ENCODE assay signal across 15 cellular contexts in the genomic region with DNA sequence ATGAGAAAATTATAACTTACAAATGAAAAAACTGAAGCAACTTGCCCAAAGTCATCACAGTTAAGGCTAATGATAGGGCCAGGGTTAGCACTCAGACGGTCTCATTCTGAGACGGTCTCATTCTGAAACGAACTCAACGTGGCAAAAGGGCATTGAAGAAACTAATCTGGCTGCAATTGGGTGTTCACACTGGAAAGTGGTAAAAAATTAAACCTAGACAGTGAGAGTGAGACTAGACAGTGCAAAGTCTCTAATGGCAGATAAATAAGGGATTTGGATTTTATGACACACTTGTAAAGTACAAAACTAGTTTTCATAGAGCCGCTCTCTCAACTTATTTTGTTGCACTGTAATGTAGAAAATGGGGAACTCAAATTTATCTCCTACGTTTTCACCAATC. TPM values are rescaled to one million over a fixed set of nuclear protein-coding genes. Genes with fewer than 3 reads are reported as not detected.
DNase-seq lines count a peak whose midpoint lies in the region; ATAC-seq and TF ChIP-seq lines count a peak whose summit lies in the region.
"Had no signal": no experiment of that assay in that cellular context is flagged by ENCODE, and none has a peak within 500 bp of the region (broad histone marks: within the 10 kb centered on the region; RNA-seq: fewer than 3 reads in every experiment).

No MANE protein-coding gene starts in this region.

- peak overlapping the region; percentile 60 for H3K27ac Mint-ChIP-seq in activated T-cell treated with anti-CD3 and anti-CD28 coated beads, Interleukin-2, amount 50 U/mL, for 72 hours
- H3K27ac Mint-ChIP-seq in WTC11 = peak overlapping the region; percentile 81
- H3K27ac Mint-ChIP-seq: CD4-positive, alpha-beta memory T cell had no signal

- CTCF ChIA-PET in WTC11 (lab: Charles Lee) = interaction anchor here (0.6 kb wide), 2 partner anchors 34 to 105 kb away, joined by 4 read pairs; no protein-coding TSS in a partner anchor

- no peaks in the 10 kb centered on the region for H3K9me3 ChIP-seq in mucosa of descending colon
- H3K9me3 ChIP-seq in left ventricle myocardium inferior (replicated peaks) = no peaks in the 10 kb centered on the region
- H3K9me3 ChIP-seq: BLaER1 had no signal

- intact Hi-C loops in left colon (cut with DNase I, micrococcal nuclease) (no loop called here), mucosa of descending colon (cut with DNase I, micrococcal nuclease) (no loop called here), left ventricle myocardium inferior (cut with micrococcal nuclease) (no loop called here)

- no peaks in the 10 kb centered on the region for H3K9me3 Mint-ChIP-seq in activated T-cell treated with anti-CD3 and anti-CD28 coated beads, Interleukin-2, amount 50 U/mL, for 72 hours
- no peaks in the 10 kb centered on the region for H3K9me3 Mint-ChIP-seq in WTC11
- H3K9me3 Mint-ChIP-seq: CD14-positive monocyte; CD4-positive, alpha-beta memory T cell had no signal

- H3K4me1 ChIP-seq in mucosa of descending colon (ENCODE audit: low read depth) (no peaks in the 10 kb centered on the region), left ventricle myocardium inferior (peaks cover 18% of the 10 kb centered on the region)
- H3K4me1 ChIP-seq: BLaER1 had no signal

- H3K36me3 Mint-ChIP-seq in activated T-cell treated with anti-CD3 and anti-CD28 coated beads, Interleukin-2, amount 50 U/mL, for 72 hours (ENCODE audit: insufficient read depth in 2 of 2) = peaks cover 12 to 26% of the 10 kb centered on the region in 2 donors
- peaks cover 39% of the 10 kb centered on the region for H3K36me3 Mint-ChIP-seq in WTC11

- TF ChIP-seq CTCF in WTC11 (IDR thresholded peaks at IDR 0.05) = no peak
- no peak for TF ChIP-seq CTCF in mucosa of descending colon (IDR thresholded peaks at IDR 0.05)
- TF ChIP-seq CTCF in left ventricle myocardium inferior (IDR thresholded peaks at IDR 0.05; ENCODE audit: borderline replicate concordance) = no peak

- ATAC-seq in activated T-cell treated with anti-CD3 and anti-CD28 coated beads, Interleukin-2, amount 50 U/mL, for 72 hours (replicated peaks in 1 of 2) = no peak
- ATAC-seq in WTC11 (no peak), left colon (peak; percentile 83), mucosa of descending colon (peak; percentile 74), GM21737 (IDR thresholded peaks at IDR 0.05; ENCODE audit: unreplicated experiment) (no peak)

- H3K4me3 ChIP-seq in mucosa of descending colon (no peak overlapping the region), left ventricle myocardium inferior (no peak overlapping the region)
- H3K4me3 ChIP-seq: BLaER1 had no signal

- H3K36me3 ChIP-seq in mucosa of descending colon (ENCODE audit: low read depth) (no peaks in the 10 kb centered on the region), left ventricle myocardium inferior (peaks cover 15% of the 10 kb centered on the region)

- POLR2A ChIA-PET in WTC11 (lab: Charles Lee) = no interaction called here

- H3K4me3 Mint-ChIP-seq in activated T-cell treated with anti-CD3 and anti-CD28 coated beads, Interleukin-2, amount 50 U/mL, for 72 hours = no peak overlapping the region
- H3K4me3 Mint-ChIP-seq in WTC11 = no peak overlapping the region; the same call in 1 of the 2 replicates
- H3K4me3 Mint-ChIP-seq: CD14-positive monocyte; CD4-positive, alpha-beta memory T cell had no signal

- no peak for DNase-seq in activated T-cell treated with anti-CD3 and anti-CD28 coated beads, Interleukin-2, amount 50 U/mL, for 72 hours
- no peak for DNase-seq in activated T-cell treated with anti-CD3 and anti-CD28 coated beads, Interleukin-2, amount 50 U/mL, for 48 hours
- no peak for DNase-seq in WTC11 (ENCODE audit: low spot score)
- no peak for DNase-seq in left colon
- DNase-seq in mucosa of descending colon = no peak
- DNase-seq in epidermal melanocyte (ENCODE audit: insufficient read length, low spot score) = no peak
- no peak for DNase-seq in left ventricle myocardium inferior
- DNase-seq: 8988T; CD4-positive, alpha-beta memory T cell; DMS79 treated with DMSO at 0.1 percent for 48 hours; GF-D8; HCEC 1CT had no signal

- H3K27me3 ChIP-seq in left ventricle myocardium inferior (ENCODE audit: low read depth) = no peaks in the 10 kb centered on the region
- H3K27me3 ChIP-seq: BLaER1 had no signal

- peaks cover 52% of the 10 kb centered on the region for H3K4me1 Mint-ChIP-seq in activated T-cell treated with anti-CD3 and anti-CD28 coated beads, Interleukin-2, amount 50 U/mL, for 72 hours (ENCODE audit: low read depth)
- H3K4me1 Mint-ChIP-seq in WTC11 = peaks cover 27% of the 10 kb centered on the region

- no peak overlapping the region for H3K27ac ChIP-seq in left ventricle myocardium inferior (replicated peaks)
- H3K27ac ChIP-seq: BLaER1 had no signal

- no peaks in the 10 kb centered on the region for H3K27me3 Mint-ChIP-seq in activated T-cell treated with anti-CD3 and anti-CD28 coated beads, Interleukin-2, amount 50 U/mL, for 72 hours (ENCODE audit: low read depth)
- H3K27me3 Mint-ChIP-seq in WTC11 (ENCODE audit: low read depth) = no peaks in the 10 kb centered on the region; the same call in 1 of the 2 replicates
- H3K27me3 Mint-ChIP-seq: CD4-positive, alpha-beta memory T cell had no signal

TF ChIP-seq in WTC11, 78 proteins besides CTCF, POLR2A, EP300 and RAD21:
- TF ChIP-seq, protein P1, sequence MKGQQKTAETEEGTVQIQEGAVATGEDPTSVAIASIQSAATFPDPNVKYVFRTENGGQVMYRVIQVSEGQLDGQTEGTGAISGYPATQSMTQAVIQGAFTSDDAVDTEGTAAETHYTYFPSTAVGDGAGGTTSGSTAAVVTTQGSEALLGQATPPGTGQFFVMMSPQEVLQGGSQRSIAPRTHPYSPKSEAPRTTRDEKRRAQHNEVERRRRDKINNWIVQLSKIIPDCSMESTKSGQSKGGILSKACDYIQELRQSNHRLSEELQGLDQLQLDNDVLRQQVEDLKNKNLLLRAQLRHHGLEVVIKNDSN (CRISPR knock-in tag; IDR thresholded peaks at IDR 0.05) = no peak
- TF ChIP-seq JUN (CRISPR knock-in tag; IDR thresholded peaks at IDR 0.05) (no peak), JAZF1 (CRISPR knock-in tag; IDR thresholded peaks at IDR 0.05) (no peak), TEAD1 (CRISPR knock-in tag; IDR thresholded peaks at IDR 0.05) (no peak), RELA (CRISPR knock-in tag; IDR thresholded peaks at IDR 0.05; ENCODE audit: borderline replicate concordance) (no peak), GTF2I (CRISPR knock-in tag; conservative IDR thresholded peaks at IDR 0.05) (no peak), ZBTB21 (CRISPR knock-in tag; IDR thresholded peaks at IDR 0.05; ENCODE audit: borderline replicate concordance) (no peak), ETV6 (CRISPR knock-in tag; IDR thresholded peaks at IDR 0.05) (no peak)
- TF ChIP-seq, protein P2, sequence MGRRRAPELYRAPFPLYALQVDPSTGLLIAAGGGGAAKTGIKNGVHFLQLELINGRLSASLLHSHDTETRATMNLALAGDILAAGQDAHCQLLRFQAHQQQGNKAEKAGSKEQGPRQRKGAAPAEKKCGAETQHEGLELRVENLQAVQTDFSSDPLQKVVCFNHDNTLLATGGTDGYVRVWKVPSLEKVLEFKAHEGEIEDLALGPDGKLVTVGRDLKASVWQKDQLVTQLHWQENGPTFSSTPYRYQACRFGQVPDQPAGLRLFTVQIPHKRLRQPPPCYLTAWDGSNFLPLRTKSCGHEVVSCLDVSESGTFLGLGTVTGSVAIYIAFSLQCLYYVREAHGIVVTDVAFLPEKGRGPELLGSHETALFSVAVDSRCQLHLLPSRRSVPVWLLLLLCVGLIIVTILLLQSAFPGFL (CRISPR knock-in tag; IDR thresholded peaks at IDR 0.05; ENCODE audit: borderline replicate concordance) = no peak
TF ChIP-seq in WTC11: peak in this region for 0.

RNA-seq across cellular contexts. Expression of a gene that starts 9.2 kb away (rescaled TPM):
- total RNA-seq in activated T-cell treated with anti-CD3 and anti-CD28 coated beads, Interleukin-2, amount 50 U/mL, for 72 hours = 100 to 1,000 TPM; 121 to 149 TPM
- total RNA-seq in WTC11 (2021) = 220 to 253 TPM (median 228 TPM) in 3 replicates
- 100 to 1,000 TPM in 1 of 2 donors, 10 to 100 TPM in 1; 98.8 to 110 TPM for total RNA-seq in left colon
- total RNA-seq in mucosa of descending colon = 100 to 1,000 TPM in 2 of 3 donors, 10 to 100 TPM in 1; 92.7 to 107 (median 101) TPM
- 85.8 TPM for total RNA-seq in left ventricle myocardium inferior

Comparison
In these comparisons a context has a peak if more than half of its experiments do, and no peak if none do; other contexts are left out.
1. ATAC-seq: peak in left colon (single experiment) and mucosa of descending colon (single experiment); none in activated T-cell treated with anti-CD3 and anti-CD28 coated beads, Interleukin-2, amount 50 U/mL, for 72 hours (0 of 2), WTC11 (single experiment) and GM21737 (single experiment).